In genomic region chr21:15483138-15483780, GRCh38 we compare ENCODE assay signal across 8 cellular contexts.
DNase-seq lines count a peak whose midpoint lies in the region; ATAC-seq and TF ChIP-seq lines count a peak whose summit lies in the region.

No MANE protein-coding gene starts in this region.

- TF ChIP-seq RAD21 in neural cell (conservative IDR thresholded peaks at IDR 0.05), result peak; percentile 97

- H3K9ac ChIP-seq in DND-41 (ENCODE audit: low read depth, low read length) (no peak overlapping the region), neural cell (ENCODE audit: low read length) (no peak overlapping the region)

- H3K9me3 Mint-ChIP-seq in activated T-cell treated with anti-CD3 and anti-CD28 coated beads, Interleukin-2, amount 50 U/mL, for 4 hours, result no peaks in the 10 kb centered on the region
- peaks cover 9% of the 10 kb centered on the region in 2 donors for H3K9me3 Mint-ChIP-seq in stimulated activated naive CD8-positive, alpha-beta T cell treated with anti-CD3 and anti-CD28 coated beads, Interleukin-15, amount 100 ng/mL, for 72 hours

- H3K9me3 ChIP-seq in DND-41 (ENCODE audit: insufficient read depth, low read length, severe bottlenecking) (no peaks in the 10 kb centered on the region), neural cell (ENCODE audit: low read length) (no peaks in the 10 kb centered on the region)

- no peak overlapping the region for H3K4me3 Mint-ChIP-seq in activated T-cell treated with anti-CD3 and anti-CD28 coated beads, Interleukin-2, amount 50 U/mL, for 4 hours
- H3K4me3 Mint-ChIP-seq in stimulated activated naive CD8-positive, alpha-beta T cell treated with anti-CD3 and anti-CD28 coated beads, Interleukin-15, amount 100 ng/mL, for 72 hours, result no peak overlapping the region

- TF ChIP-seq CTCF in DND-41 (IDR thresholded peaks at IDR 0.05; ENCODE audit: borderline replicate concordance, extremely low read depth, low read length, poor library complexity, severe bottlenecking) (peak; percentile 95), fibroblast of mammary gland (conservative IDR thresholded peaks at IDR 0.05; ENCODE audit: control insufficient read depth, insufficient read depth, low read depth, low read length) (peak; percentile 96), neural cell (IDR thresholded peaks at IDR 0.05; ENCODE audit: poor library complexity, severe bottlenecking) (peak; percentile 92)

- H3K27me3 ChIP-seq in DND-41 (ENCODE audit: insufficient read depth, low read length, poor library complexity) (no peaks in the 10 kb centered on the region), neural cell (ENCODE audit: insufficient read depth, low read depth, low read length) (no peaks in the 10 kb centered on the region)

- H3K27ac ChIP-seq in DND-41 (ENCODE audit: low read length) (peak overlapping the region; percentile 56), neural cell (ENCODE audit: low read length) (no peak overlapping the region)

- H3K9me2 ChIP-seq in neural cell (ENCODE audit: insufficient read depth, low read length), result no peaks in the 10 kb centered on the region

- DNase-seq in DND-41, result peak; percentile 83
- peak; percentile 5 for DNase-seq in HuH-7.5 (ENCODE audit: low spot score)
- peak; percentile 6 for DNase-seq in OCI-M2 (lab: John Stamatoyannopoulos, UW; ENCODE audit: unreplicated experiment)
- DNase-seq in activated T-cell treated with anti-CD3 and anti-CD28 coated beads, Interleukin-2, amount 50 U/mL, for 4 hours, result peak; percentile 73
- DNase-seq in fibroblast of mammary gland (ENCODE audit: low read depth), result peak; percentile 90
- peak; percentile 72 to 80 for DNase-seq in stimulated activated naive CD8-positive, alpha-beta T cell treated with anti-CD3 and anti-CD28 coated beads, Interleukin-15, amount 100 ng/mL, for 72 hours

- H3K79me2 ChIP-seq in DND-41 (ENCODE audit: insufficient read depth, low read length) (no peaks in the 10 kb centered on the region), neural cell (replicated peaks; ENCODE audit: insufficient read depth, low read length) (no peaks in the 10 kb centered on the region)

- H3K36me3 ChIP-seq in DND-41 (ENCODE audit: insufficient read depth, low read length), result no peaks in the 10 kb centered on the region
- no peaks in the 10 kb centered on the region for H3K36me3 ChIP-seq in neural cell (ENCODE audit: insufficient read depth, low read length)

- TF ChIP-seq EP300 in neural cell (conservative IDR thresholded peaks at IDR 0.05; ENCODE audit: poor library complexity, severe bottlenecking), result no peak

- H3K27me3 Mint-ChIP-seq in activated T-cell treated with anti-CD3 and anti-CD28 coated beads, Interleukin-2, amount 50 U/mL, for 4 hours (ENCODE audit: low read depth), result no peaks in the 10 kb centered on the region
- H3K27me3 Mint-ChIP-seq in stimulated activated naive CD8-positive, alpha-beta T cell treated with anti-CD3 and anti-CD28 coated beads, Interleukin-15, amount 100 ng/mL, for 72 hours, result no peaks in the 10 kb centered on the region

- H3K27ac Mint-ChIP-seq in stimulated activated naive CD8-positive, alpha-beta T cell treated with anti-CD3 and anti-CD28 coated beads, Interleukin-15, amount 100 ng/mL, for 72 hours, result no peak overlapping the region

- H3K4me2 ChIP-seq in DND-41 (ENCODE audit: insufficient read depth, low read length) (no peak overlapping the region; the same call in 1 of the 2 replicates), neural cell (ENCODE audit: low read length) (no peak overlapping the region)

- ATAC-seq in DND-41 (ENCODE audit: insufficient read depth, low read depth) (peak; percentile 96), GM21619 (IDR thresholded peaks at IDR 0.05; ENCODE audit: unreplicated experiment) (peak; percentile 99)
- ATAC-seq in activated T-cell treated with anti-CD3 and anti-CD28 coated beads, Interleukin-2, amount 50 U/mL, for 4 hours, result peak; percentile 93 to 96
- peak; percentile 99 for ATAC-seq in stimulated activated naive CD8-positive, alpha-beta T cell treated with anti-CD3 and anti-CD28 coated beads, Interleukin-15, amount 100 ng/mL, for 72 hours

- peaks cover 53% of the 10 kb centered on the region for H3K4me1 ChIP-seq in DND-41 (ENCODE audit: insufficient read depth, low read length)

- H3K36me3 Mint-ChIP-seq in activated T-cell treated with anti-CD3 and anti-CD28 coated beads, Interleukin-2, amount 50 U/mL, for 4 hours (ENCODE audit: insufficient read depth), result no peaks in the 10 kb centered on the region

- no peaks in the 10 kb centered on the region for H4K20me1 ChIP-seq in DND-41 (ENCODE audit: insufficient read depth, low read length)
- no peaks in the 10 kb centered on the region for H4K20me1 ChIP-seq in neural cell (ENCODE audit: insufficient read depth)

- H3K4me1 Mint-ChIP-seq in activated T-cell treated with anti-CD3 and anti-CD28 coated beads, Interleukin-2, amount 50 U/mL, for 4 hours (ENCODE audit: low read depth), result peaks cover 11% of the 10 kb centered on the region
- peaks cover 22% of the 10 kb centered on the region for H3K4me1 Mint-ChIP-seq in stimulated activated naive CD8-positive, alpha-beta T cell treated with anti-CD3 and anti-CD28 coated beads, Interleukin-15, amount 100 ng/mL, for 72 hours

- peak overlapping the region; percentile 46 for H2AFZ ChIP-seq in DND-41 (ENCODE audit: low read depth, low read length)
- H2AFZ ChIP-seq in neural cell (ENCODE audit: low read depth, low read length), result no peak overlapping the region

- H3F3A ChIP-seq in neural cell (ENCODE audit: insufficient read depth, low read length, poor library complexity, severe bottlenecking), result no peaks in the 10 kb centered on the region

- H3K4me3 ChIP-seq in DND-41 (ENCODE audit: low read depth in 1 of 2, low read length in 2 of 2) (no peak overlapping the region), fibroblast of mammary gland (ENCODE audit: control insufficient read depth, low read depth, low read length) (no peak overlapping the region), neural cell (ENCODE audit: low read length) (no peak overlapping the region)

TF ChIP-seq in neural cell, 6 proteins besides CTCF, POLR2A, EP300 and RAD21:
- TF ChIP-seq SMC3 (conservative IDR thresholded peaks at IDR 0.05; ENCODE audit: poor library complexity) (peak; percentile 97), POLR2AphosphoS5 (IDR thresholded peaks at IDR 0.05) (no peak)

Comparison
In these comparisons a context has a peak if more than half of its experiments do, and no peak if none do; other contexts are left out.
1. DNase-seq: peak in every context shown above with its lines; median percentile 90 in fibroblast of mammary gland; 83 in DND-41; 76 in stimulated activated naive CD8-positive, alpha-beta T cell treated with anti-CD3 and anti-CD28 coated beads, Interleukin-15, amount 100 ng/mL, for 72 hours; 73 in activated T-cell treated with anti-CD3 and anti-CD28 coated beads, Interleukin-2, amount 50 U/mL, for 4 hours; 6 in OCI-M2; 5 in HuH-7.5.